ENCODE assay signal across 1 cellular context in genomic region chr19:14114854-14115253, GRCh38.
TF ChIP-seq lines count a peak whose summit lies in the region.

No MANE protein-coding gene starts in this region.

TF ChIP-seq in Ishikawa, 13 proteins besides CTCF, POLR2A, EP300 and RAD21 (continued from another document):
- TF ChIP-seq FOXM1 (IDR thresholded peaks at IDR 0.05; ENCODE audit: borderline replicate concordance, low read depth): no peak
